31 cellular contexts compared by ENCODE assay signal in genomic region chr4:10029403-10029802, GRCh38.
"Had no signal": no experiment of that assay in that cellular context is flagged by ENCODE, and none has a peak within 500 bp of the region (broad histone marks: within the 10 kb centered on the region; RNA-seq: fewer than 3 reads in every experiment).

No MANE protein-coding gene starts in this region.

- ATAC-seq: activated CD4-positive, alpha-beta T cell treated with anti-CD3 and anti-CD28 coated beads for 36 hours; activated T-cell treated with anti-CD3 and anti-CD28 coated beads, Interleukin-2, amount 50 U/mL, for 72 hours; effector memory CD8-positive, alpha-beta T cell; foreskin keratinocyte; gastroesophageal sphincter; heart right ventricle; T-helper 17 cell had no signal

- H3K27ac ChIP-seq: esophagus muscularis mucosa, foreskin keratinocyte, heart right ventricle, WERI-Rb-1 had no signal

- H3K9me3 ChIP-seq: esophagus muscularis mucosa, gastroesophageal sphincter, heart right ventricle had no signal

- H3K27me3 ChIP-seq: esophagus muscularis mucosa, gastroesophageal sphincter, heart right ventricle had no signal

- FAIRE-seq: astrocyte, colon had no signal

- DNase-seq: activated CD4-positive, alpha-beta memory T cell treated with anti-CD3 and anti-CD28 coated beads, Interleukin-2, amount 10 ng/mL, durations not matched to agents 7 days and 5 days; activated CD4-positive, alpha-beta T cell treated with anti-CD3 and anti-CD28 coated beads for 36 hours; activated CD4-positive, alpha-beta T cell treated with anti-CD3 and anti-CD28 coated beads, Interleukin-2, amount 10 ng/mL, durations not matched to agents 7 days and 5 days; activated CD4-positive, alpha-beta T cell treated with anti-CD3 and anti-CD28 coated beads, Interleukin-2, amount 50 U/mL, for 4 hours; activated CD4-positive, CD25-positive, alpha-beta regulatory T cell; activated CD4-positive, CD25-positive, alpha-beta regulatory T cell treated with anti-CD3 and anti-CD28 coated beads, Interleukin-2, amount 50 U/mL, for 72 hours; activated CD8-positive, alpha-beta memory T cell treated with anti-CD3 and anti-CD28 coated beads, Interleukin-2, amount 50 U/mL, for 48 hours; activated gamma-delta T cell treated with Interleukin-2 at 50 U/mL for 16 hours; activated naive CD4-positive, alpha-beta T cell treated with anti-CD3 and anti-CD28 coated beads, Interleukin-2, amount 50 U/mL, for 16 hours; activated naive CD4-positive, alpha-beta T cell treated with Interleukin-2 at 50 U/mL for 16 hours; activated T-cell treated with anti-CD3 and anti-CD28 coated beads for 4 hours; activated T-cell treated with anti-CD3 and anti-CD28 coated beads, Interleukin-2, amount 50 U/mL, for 24 hours; activated T-cell treated with anti-CD3 and anti-CD28 coated beads, Interleukin-2, amount 50 U/mL, for 72 hours; amniotic stem cell; anterior cingulate cortex; caudate nucleus; cortex of kidney; dermis blood vessel endothelial cell; effector CD4-positive, alpha-beta T cell; effector memory CD8-positive, alpha-beta T cell; erythroblast; foreskin keratinocyte; heart right ventricle; T-helper 1 cell; T-helper 17 cell; T1000; WERI-Rb-1 had no signal

- H3K4me3 ChIP-seq: esophagus muscularis mucosa, gastroesophageal sphincter, heart right ventricle had no signal

- H3K36me3 ChIP-seq: esophagus muscularis mucosa, gastroesophageal sphincter, heart right ventricle, WERI-Rb-1 had no signal
